8 cellular contexts compared by ENCODE assay signal in the genomic region with DNA sequence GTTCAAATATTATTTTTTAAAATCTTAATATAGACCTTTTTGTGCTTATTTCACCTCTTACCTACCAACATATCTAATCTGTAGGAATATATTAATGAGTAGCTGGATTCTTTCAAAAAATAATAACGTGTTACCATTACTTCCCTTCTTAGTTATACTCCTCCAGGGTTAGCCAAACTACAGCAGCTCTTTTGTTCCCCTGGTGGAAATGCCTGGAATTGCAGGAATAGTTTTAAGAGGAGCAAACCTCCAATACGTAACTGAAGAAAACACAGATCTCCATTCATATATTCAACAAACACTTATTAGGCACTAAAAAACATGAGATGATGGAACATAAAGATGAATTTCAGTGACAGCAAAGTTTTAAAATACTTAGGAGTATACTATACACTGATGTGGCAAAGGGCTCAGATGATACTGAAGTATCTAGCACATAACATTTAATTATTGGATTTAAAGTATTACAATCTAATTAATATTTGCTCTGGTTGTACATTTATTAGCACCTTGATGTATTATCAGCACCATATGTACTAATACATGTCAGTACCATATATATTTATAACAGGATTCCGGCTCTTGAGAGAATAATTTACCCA.
A peak's percentile ranks its signal among the peaks of the same experiment; 100 is the strongest.
DNase-seq lines count a peak whose midpoint lies in the region; ATAC-seq, FAIRE-seq and TF ChIP-seq lines count a peak whose summit lies in the region.

No MANE protein-coding gene starts in this region.

- BruUV-seq in K562 (replicated peaks; lab: Mats Ljungman, UMichigan), result no TSS peak

- TF ChIP-seq RAD21 in K562 (CRISPR knock-in tag; conservative IDR thresholded peaks at IDR 0.05 in 1 of 2, IDR thresholded peaks at IDR 0.05 in 1 of 2), result peak; percentile 44 to 71

- ATAC-seq in activated CD4-positive, alpha-beta T cell treated with anti-CD3 and anti-CD28 coated beads for 36 hours, result no peak
- peak; percentile 77 for ATAC-seq in K562

- H3K9me3 Mint-ChIP-seq in activated CD4-positive, alpha-beta T cell treated with anti-CD3 and anti-CD28 coated beads for 36 hours (ENCODE audit: low read depth), result peaks cover 5% of the 10 kb centered on the region
- peaks cover 3% of the 10 kb centered on the region for H3K9me3 Mint-ChIP-seq in activated CD4-positive, alpha-beta T cell treated with anti-CD3 and anti-CD28 coated beads, Interleukin-2, amount 10 ng/mL, durations not matched to agents 24 days and 14 days

- H3K9me3 ChIP-seq in K562 (replicated peaks; ENCODE audit: control insufficient read depth, insufficient read depth, low read depth, low read length), result no peaks in the 10 kb centered on the region

- intact Hi-C loops in activated CD4-positive, alpha-beta T cell treated with anti-CD3 and anti-CD28 coated beads for 36 hours (cut with DNase I, micrococcal nuclease), result loop anchor here in 1 of 2 experiments (5.0 to 10.0 kb wide), 2 partner anchors 259 to 801 kb away; no protein-coding TSS in a partner anchor
- intact Hi-C loops in activated CD4-positive, alpha-beta T cell treated with anti-CD3 and anti-CD28 coated beads, Interleukin-2, amount 10 ng/mL, durations not matched to agents 24 days and 14 days (cut with micrococcal nuclease), result no loop called here
- intact Hi-C loops in K562 (cut with micrococcal nuclease), result loop anchor here (2.0 kb wide), 1 partner anchor 263 kb away; no protein-coding TSS in a partner anchor

- no peaks in the 10 kb centered on the region for H3K4me1 Mint-ChIP-seq in activated CD4-positive, alpha-beta T cell treated with anti-CD3 and anti-CD28 coated beads for 36 hours
- H3K4me1 Mint-ChIP-seq in activated CD4-positive, alpha-beta T cell treated with anti-CD3 and anti-CD28 coated beads, Interleukin-2, amount 10 ng/mL, durations not matched to agents 24 days and 14 days, result no peaks in the 10 kb centered on the region

- no peaks in the 10 kb centered on the region for H3K4me1 ChIP-seq in K562 (replicated peaks in 1 of 2; ENCODE audit: control insufficient read depth in 2 of 2, insufficient read depth in 2 of 2, low read length in 2 of 2)

- no peak for TF ChIP-seq EP300 in K562 (IDR thresholded peaks at IDR 0.05; ENCODE audit: low read length)

- H3K27me3 Mint-ChIP-seq in activated CD4-positive, alpha-beta T cell treated with anti-CD3 and anti-CD28 coated beads for 36 hours, result no peaks in the 10 kb centered on the region
- no peaks in the 10 kb centered on the region for H3K27me3 Mint-ChIP-seq in activated CD4-positive, alpha-beta T cell treated with anti-CD3 and anti-CD28 coated beads, Interleukin-2, amount 10 ng/mL, durations not matched to agents 24 days and 14 days

- in situ Hi-C loops in K562 (cut with MboI), result no loop called here

- H3K79me2 ChIP-seq in K562 (ENCODE audit: control insufficient read depth, insufficient read depth, low read length), result no peaks in the 10 kb centered on the region

- CTCF ChIA-PET in activated CD4-positive, alpha-beta T cell treated with anti-CD3 and anti-CD28 coated beads for 36 hours (lab: Charles Lee), result interaction anchor here (1.0 kb wide), 1 partner anchor 12 kb away, joined by 3 read pairs; no protein-coding TSS in a partner anchor
- CTCF ChIA-PET in K562 (lab: Yijun Ruan, JAX; ENCODE audit: low intra/inter-chr PET ratio), result no interaction called here

- peak; percentile 71 for FAIRE-seq in K562 (lab: Jason Lieb, UNC)

- no peaks in the 10 kb centered on the region for H3K36me3 ChIP-seq in K562 (ENCODE audit: control insufficient read depth, insufficient read depth, low read length)

- no peaks in the 10 kb centered on the region for H3K36me3 Mint-ChIP-seq in activated CD4-positive, alpha-beta T cell treated with anti-CD3 and anti-CD28 coated beads for 36 hours (ENCODE audit: low read depth)
- no peaks in the 10 kb centered on the region for H3K36me3 Mint-ChIP-seq in activated CD4-positive, alpha-beta T cell treated with anti-CD3 and anti-CD28 coated beads, Interleukin-2, amount 10 ng/mL, durations not matched to agents 24 days and 14 days (ENCODE audit: low read depth)

- H2AFZ ChIP-seq in K562 (ENCODE audit: low read depth, low read length), result no peak overlapping the region

- H3K27ac Mint-ChIP-seq in activated CD4-positive, alpha-beta T cell treated with anti-CD3 and anti-CD28 coated beads for 36 hours, result no peak overlapping the region
- H3K27ac Mint-ChIP-seq in activated CD4-positive, alpha-beta T cell treated with anti-CD3 and anti-CD28 coated beads, Interleukin-2, amount 10 ng/mL, durations not matched to agents 24 days and 14 days, result no peak overlapping the region

- no peaks in the 10 kb centered on the region for H3K9me1 ChIP-seq in K562 (ENCODE audit: control insufficient read depth, insufficient read depth, low read length)

- WGBS in K562 (ENCODE audit: insufficient coverage, low coverage, missing lambda C conversion rate), result 51% methylated on average over 3 of the region's 3 CpGs

- no peak overlapping the region for H3K9ac ChIP-seq in K562 (ENCODE audit: insufficient read depth in 1 of 2, low read depth in 2 of 2, low read length in 2 of 2)

- no peaks in the 10 kb centered on the region for H3K27me3 ChIP-seq in K562 (ENCODE audit: control insufficient read depth in 2 of 2, insufficient read depth in 2 of 2, low read length in 2 of 2)

- DNase-seq in activated CD4-positive, alpha-beta T cell treated with anti-CD3 and anti-CD28 coated beads for 36 hours, result peak; percentile 20
- DNase-seq in activated CD4-positive, alpha-beta T cell treated with anti-CD3 and anti-CD28 coated beads, Interleukin-2, amount 10 ng/mL, durations not matched to agents 24 days and 14 days, result no peak
- DNase-seq in Kasumi-1 (lab: John Stamatoyannopoulos, UW) (peak; percentile 65 to 78), K562 (ENCODE audit: extremely low read depth in 1 of 4, low spot score in 3 of 4) (peak; percentile 18 to 51 (median 21)), retinal pigment epithelial cell (ENCODE audit: low read depth) (no peak), kidney glomerular epithelial cell (lab: John Stamatoyannopoulos, UW) (no peak)
- no peak for DNase-seq in stimulated activated CD4-positive, alpha-beta T cell treated with anti-CD3 and anti-CD28 coated beads, Interleukin-4, amount 100 ng/mL, for 1 hour
- DNase-seq in activated naive CD4-positive, alpha-beta T cell treated with anti-CD3 and anti-CD28 coated beads, Interleukin-2, amount 50 U/mL, for 16 hours, result no peak

- no peak for TF ChIP-seq POLR2A in K562 (conservative IDR thresholded peaks at IDR 0.05)

- no peak overlapping the region for H3K27ac ChIP-seq in K562 (ENCODE audit: extremely low read depth, low read depth, low read length)

- no peak overlapping the region for H3K4me3 Mint-ChIP-seq in activated CD4-positive, alpha-beta T cell treated with anti-CD3 and anti-CD28 coated beads for 36 hours
- no peak overlapping the region for H3K4me3 Mint-ChIP-seq in activated CD4-positive, alpha-beta T cell treated with anti-CD3 and anti-CD28 coated beads, Interleukin-2, amount 10 ng/mL, durations not matched to agents 24 days and 14 days

- no peak overlapping the region for H3K4me2 ChIP-seq in K562 (ENCODE audit: insufficient read depth, low read length)

- TF ChIP-seq CTCF in K562 (IDR thresholded peaks at IDR 0.05 in 2 of 3, conservative IDR thresholded peaks at IDR 0.05 in 1 of 3; ENCODE audit: insufficient read depth in 2 of 3, low read depth in 1 of 3, low read length in 3 of 3) (peak in 2 of 3 experiments; percentile 63 to 64; a peak in 5 of 6 replicates), retinal pigment epithelial cell (conservative IDR thresholded peaks at IDR 0.05; ENCODE audit: low read depth, low read length) (peak; percentile 68)

- H3K4me3 ChIP-seq in K562 (no peak overlapping the region), retinal pigment epithelial cell (ENCODE audit: low read length) (no peak overlapping the region)

- no peaks in the 10 kb centered on the region for H4K20me1 ChIP-seq in K562 (replicated peaks; ENCODE audit: control insufficient read depth, insufficient read depth, low read length)

- POLR2A ChIA-PET in activated CD4-positive, alpha-beta T cell treated with anti-CD3 and anti-CD28 coated beads for 36 hours (lab: Charles Lee), result no interaction called here
- POLR2A ChIA-PET in K562 (lab: Yijun Ruan, JAX), result interaction anchor here (0.5 to 1.0 kb wide), 3 partner anchors 8 to 281 kb away, joined by 3 read pairs; no protein-coding TSS in a partner anchor

TF ChIP-seq in K562, 482 proteins besides CTCF, POLR2A, EP300 and RAD21:
- no peak for TF ChIP-seq CHCHD3 (CRISPR knock-in tag; IDR thresholded peaks at IDR 0.05)
- peak; percentile 16; the same call in 1 of the 2 replicates for TF ChIP-seq KLF16 (IDR thresholded peaks at IDR 0.05)
- no peak for TF ChIP-seq RBFOX2 (IDR thresholded peaks at IDR 0.05; ENCODE audit: low read depth, low read length)
- TF ChIP-seq NR2F6 (CRISPR knock-in tag; IDR thresholded peaks at IDR 0.05), result no peak
- TF ChIP-seq ILF3 (IDR thresholded peaks at IDR 0.05; ENCODE audit: borderline replicate concordance), result no peak
- no peak for TF ChIP-seq TBP (optimal IDR thresholded peaks at IDR 0.05; ENCODE audit: low read depth, low read length)
- TF ChIP-seq CBX3 (IDR thresholded peaks at IDR 0.05; ENCODE audit: borderline replicate concordance in 1 of 2, low read length in 2 of 2), result 0 out of 3 replicates have a peak, but pooled peaks of 1 of the 2 experiments have one; percentile 47
- no peak for TF ChIP-seq THAP12 (CRISPR knock-in tag; IDR thresholded peaks at IDR 0.05)

Comparison
In these comparisons a context has a peak if more than half of its experiments do, and no peak if none do; other contexts are left out.
1. DNase-seq: peak in activated CD4-positive, alpha-beta T cell treated with anti-CD3 and anti-CD28 coated beads for 36 hours (single experiment), Kasumi-1 (2 of 2) and K562 (4 of 4); none in activated CD4-positive, alpha-beta T cell treated with anti-CD3 and anti-CD28 coated beads, Interleukin-2, amount 10 ng/mL, durations not matched to agents 24 days and 14 days (single experiment), retinal pigment epithelial cell (single experiment), stimulated activated CD4-positive, alpha-beta T cell treated with anti-CD3 and anti-CD28 coated beads, Interleukin-4, amount 100 ng/mL, for 1 hour (single experiment), activated naive CD4-positive, alpha-beta T cell treated with anti-CD3 and anti-CD28 coated beads, Interleukin-2, amount 50 U/mL, for 16 hours (single experiment) and kidney glomerular epithelial cell (single experiment).